28 cellular contexts compared by ENCODE assay signal in genomic region chr9:2596003-2596402, GRCh38.
"Had no signal": no experiment of that assay in that cellular context is flagged by ENCODE, and none has a peak within 500 bp of the region (broad histone marks: within the 10 kb centered on the region; RNA-seq: fewer than 3 reads in every experiment).

No MANE protein-coding gene starts in this region.

- H3K27ac Mint-ChIP-seq: activated naive CD4-positive, alpha-beta T cell treated with anti-CD3 and anti-CD28 coated beads for 36 hours; activated naive CD8-positive, alpha-beta T cell treated with anti-CD3 and anti-CD28 coated beads for 36 hours; activated T-helper 1 cell treated with anti-CD3 and anti-CD28 coated beads, Interleukin-12 subunit alpha, Interleukin-12 subunit beta, Interleukin-2, Interleukin-4 antibody, amounts not matched to agents 30 ng/mL and 10 ng/mL and 1 ng/mL, durations not matched to agents 14 hours and 24 hours and 36 hours; brain; neural progenitor cell had no signal

- H3K4me1 Mint-ChIP-seq: activated naive CD8-positive, alpha-beta T cell treated with anti-CD3 and anti-CD28 coated beads for 36 hours; naive thymus-derived CD8-positive, alpha-beta T cell had no signal

- H3K4me3 Mint-ChIP-seq: activated naive CD4-positive, alpha-beta T cell treated with anti-CD3 and anti-CD28 coated beads for 36 hours; activated naive CD8-positive, alpha-beta T cell treated with anti-CD3 and anti-CD28 coated beads for 36 hours; activated T-helper 1 cell treated with anti-CD3 and anti-CD28 coated beads, Interleukin-12 subunit alpha, Interleukin-12 subunit beta, Interleukin-2, Interleukin-4 antibody, amounts not matched to agents 30 ng/mL and 10 ng/mL and 1 ng/mL, durations not matched to agents 14 hours and 24 hours and 36 hours; brain; naive thymus-derived CD8-positive, alpha-beta T cell; neural progenitor cell had no signal

- ATAC-seq: heart right ventricle; left lung; lower lobe of right lung; naive thymus-derived CD8-positive, alpha-beta T cell; right cardiac atrium had no signal

- DNase-seq: activated CD4-positive, alpha-beta T cell treated with anti-CD3 and anti-CD28 coated beads for 4 hours; activated CD4-positive, alpha-beta T cell treated with anti-CD3 and anti-CD28 coated beads, Interleukin-2, amount 50 U/mL, for 4 hours; activated CD8-positive, alpha-beta memory T cell treated with anti-CD3 and anti-CD28 coated beads for 24 hours; activated effector memory CD4-positive, alpha-beta T cell treated with anti-CD3 and anti-CD28 coated beads, Interleukin-2, amount 50 U/mL, for 16 hours; activated naive CD4-positive, alpha-beta T cell treated with anti-CD3 and anti-CD28 coated beads for 36 hours; activated naive CD8-positive, alpha-beta T cell treated with anti-CD3 and anti-CD28 coated beads for 36 hours; adrenal gland; aorta; cerebellar nuclear complex; colonic mucosa; effector CD8-positive, alpha-beta T cell; esophagus squamous epithelium; foreskin melanocyte; heart right ventricle; kidney glomerular epithelial cell; left lung; lower lobe of right lung; mesenchymal stem cell; naive thymus-derived CD8-positive, alpha-beta T cell; occipital lobe; right cardiac atrium; spleen; stimulated activated naive CD4-positive, alpha-beta T cell treated with Interleukin-2 at 50 U/mL for 16 hours; testis; transverse colon had no signal
